In the genomic region with DNA sequence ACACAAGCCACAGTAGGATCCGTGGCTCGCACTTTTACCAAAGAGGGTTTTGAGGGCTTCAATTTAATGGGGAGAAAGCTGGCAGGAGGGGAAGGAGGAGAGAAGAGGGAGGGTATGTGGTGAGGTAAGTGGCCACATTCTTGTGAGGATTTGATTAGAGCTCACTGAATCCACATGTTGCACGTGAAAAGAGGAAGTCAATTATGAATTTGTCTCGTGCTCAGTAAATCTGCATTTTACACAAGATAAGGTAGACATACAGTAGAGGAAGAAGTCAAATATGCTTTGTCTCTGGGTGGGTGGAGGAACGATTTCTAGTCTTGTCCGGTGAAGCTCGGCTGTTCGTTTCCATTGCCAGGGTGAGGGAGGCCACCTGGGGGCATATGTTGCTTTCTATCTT, we compare ENCODE assay signal across 1 cellular context.
TF ChIP-seq lines count a peak whose summit lies in the region.

No MANE protein-coding gene starts in this region.

TF ChIP-seq in K562, 482 proteins besides CTCF, POLR2A, EP300 and RAD21 (continued from another document and continues in another):
- TF ChIP-seq, protein P1, sequence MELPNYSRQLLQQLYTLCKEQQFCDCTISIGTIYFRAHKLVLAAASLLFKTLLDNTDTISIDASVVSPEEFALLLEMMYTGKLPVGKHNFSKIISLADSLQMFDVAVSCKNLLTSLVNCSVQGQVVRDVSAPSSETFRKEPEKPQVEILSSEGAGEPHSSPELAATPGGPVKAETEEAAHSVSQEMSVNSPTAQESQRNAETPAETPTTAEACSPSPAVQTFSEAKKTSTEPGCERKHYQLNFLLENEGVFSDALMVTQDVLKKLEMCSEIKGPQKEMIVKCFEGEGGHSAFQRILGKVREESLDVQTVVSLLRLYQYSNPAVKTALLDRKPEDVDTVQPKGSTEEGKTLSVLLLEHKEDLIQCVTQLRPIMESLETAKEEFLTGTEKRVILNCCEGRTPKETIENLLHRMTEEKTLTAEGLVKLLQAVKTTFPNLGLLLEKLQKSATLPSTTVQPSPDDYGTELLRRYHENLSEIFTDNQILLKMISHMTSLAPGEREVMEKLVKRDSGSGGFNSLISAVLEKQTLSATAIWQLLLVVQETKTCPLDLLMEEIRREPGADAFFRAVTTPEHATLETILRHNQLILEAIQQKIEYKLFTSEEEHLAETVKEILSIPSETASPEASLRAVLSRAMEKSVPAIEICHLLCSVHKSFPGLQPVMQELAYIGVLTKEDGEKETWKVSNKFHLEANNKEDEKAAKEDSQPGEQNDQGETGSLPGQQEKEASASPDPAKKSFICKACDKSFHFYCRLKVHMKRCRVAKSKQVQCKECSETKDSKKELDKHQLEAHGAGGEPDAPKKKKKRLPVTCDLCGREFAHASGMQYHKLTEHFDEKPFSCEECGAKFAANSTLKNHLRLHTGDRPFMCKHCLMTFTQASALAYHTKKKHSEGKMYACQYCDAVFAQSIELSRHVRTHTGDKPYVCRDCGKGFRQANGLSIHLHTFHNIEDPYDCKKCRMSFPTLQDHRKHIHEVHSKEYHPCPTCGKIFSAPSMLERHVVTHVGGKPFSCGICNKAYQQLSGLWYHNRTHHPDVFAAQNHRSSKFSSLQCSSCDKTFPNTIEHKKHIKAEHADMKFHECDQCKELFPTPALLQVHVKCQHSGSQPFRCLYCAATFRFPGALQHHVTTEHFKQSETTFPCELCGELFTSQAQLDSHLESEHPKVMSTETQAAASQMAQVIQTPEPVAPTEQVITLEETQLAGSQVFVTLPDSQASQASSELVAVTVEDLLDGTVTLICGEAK (IDR thresholded peaks at IDR 0.05) = no peak
- TF ChIP-seq, protein P1 (CRISPR knock-in tag; IDR thresholded peaks at IDR 0.05) = no peak
- TF ChIP-seq RBM34 (IDR thresholded peaks at IDR 0.05; ENCODE audit: borderline replicate concordance, insufficient read depth, low read length) = no peak
- no peak for TF ChIP-seq ZNF224 (CRISPR knock-in tag; IDR thresholded peaks at IDR 0.05)
- TF ChIP-seq ZNF696 (CRISPR knock-in tag; conservative IDR thresholded peaks at IDR 0.05) = no peak
- no peak for TF ChIP-seq MIER1 (IDR thresholded peaks at IDR 0.05; ENCODE audit: low read depth)
- TF ChIP-seq ZNF354B (CRISPR knock-in tag; IDR thresholded peaks at IDR 0.05) = no peak
- TF ChIP-seq, protein P2, sequence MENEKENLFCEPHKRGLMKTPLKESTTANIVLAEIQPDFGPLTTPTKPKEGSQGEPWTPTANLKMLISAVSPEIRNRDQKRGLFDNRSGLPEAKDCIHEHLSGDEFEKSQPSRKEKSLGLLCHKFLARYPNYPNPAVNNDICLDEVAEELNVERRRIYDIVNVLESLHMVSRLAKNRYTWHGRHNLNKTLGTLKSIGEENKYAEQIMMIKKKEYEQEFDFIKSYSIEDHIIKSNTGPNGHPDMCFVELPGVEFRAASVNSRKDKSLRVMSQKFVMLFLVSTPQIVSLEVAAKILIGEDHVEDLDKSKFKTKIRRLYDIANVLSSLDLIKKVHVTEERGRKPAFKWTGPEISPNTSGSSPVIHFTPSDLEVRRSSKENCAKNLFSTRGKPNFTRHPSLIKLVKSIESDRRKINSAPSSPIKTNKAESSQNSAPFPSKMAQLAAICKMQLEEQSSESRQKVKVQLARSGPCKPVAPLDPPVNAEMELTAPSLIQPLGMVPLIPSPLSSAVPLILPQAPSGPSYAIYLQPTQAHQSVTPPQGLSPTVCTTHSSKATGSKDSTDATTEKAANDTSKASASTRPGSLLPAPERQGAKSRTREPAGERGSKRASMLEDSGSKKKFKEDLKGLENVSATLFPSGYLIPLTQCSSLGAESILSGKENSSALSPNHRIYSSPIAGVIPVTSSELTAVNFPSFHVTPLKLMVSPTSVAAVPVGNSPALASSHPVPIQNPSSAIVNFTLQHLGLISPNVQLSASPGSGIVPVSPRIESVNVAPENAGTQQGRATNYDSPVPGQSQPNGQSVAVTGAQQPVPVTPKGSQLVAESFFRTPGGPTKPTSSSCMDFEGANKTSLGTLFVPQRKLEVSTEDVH (IDR thresholded peaks at IDR 0.05; ENCODE audit: low read depth, partially characterized antibody) = no peak
- no peak for TF ChIP-seq RAD51 (IDR thresholded peaks at IDR 0.05; ENCODE audit: borderline replicate concordance, low read depth)
- TF ChIP-seq, protein P3, sequence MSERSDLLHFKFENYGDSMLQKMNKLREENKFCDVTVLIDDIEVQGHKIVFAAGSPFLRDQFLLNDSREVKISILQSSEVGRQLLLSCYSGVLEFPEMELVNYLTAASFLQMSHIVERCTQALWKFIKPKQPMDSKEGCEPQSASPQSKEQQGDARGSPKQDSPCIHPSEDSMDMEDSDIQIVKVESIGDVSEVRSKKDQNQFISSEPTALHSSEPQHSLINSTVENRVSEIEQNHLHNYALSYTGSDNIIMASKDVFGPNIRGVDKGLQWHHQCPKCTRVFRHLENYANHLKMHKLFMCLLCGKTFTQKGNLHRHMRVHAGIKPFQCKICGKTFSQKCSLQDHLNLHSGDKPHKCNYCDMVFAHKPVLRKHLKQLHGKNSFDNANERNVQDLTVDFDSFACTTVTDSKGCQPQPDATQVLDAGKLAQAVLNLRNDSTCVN (CRISPR knock-in tag; IDR thresholded peaks at IDR 0.05) = no peak
- TF ChIP-seq CBX3 (IDR thresholded peaks at IDR 0.05; ENCODE audit: borderline replicate concordance in 1 of 2, low read length in 2 of 2) = no peak
- TF ChIP-seq LCOR (CRISPR knock-in tag; IDR thresholded peaks at IDR 0.05) = no peak
- no peak for TF ChIP-seq MEF2A (IDR thresholded peaks at IDR 0.05; ENCODE audit: control insufficient read depth, low read depth, low read length)
- no peak for TF ChIP-seq ZBTB1 (CRISPR knock-in tag; IDR thresholded peaks at IDR 0.05; ENCODE audit: borderline replicate concordance, low read depth)
- TF ChIP-seq CHD4 (IDR thresholded peaks at IDR 0.05; ENCODE audit: insufficient read depth, insufficient replicate concordance, low read depth, low read length, poor library complexity, severe bottlenecking) = no peak
- TF ChIP-seq ZBED1 (IDR thresholded peaks at IDR 0.05) = no peak
- TF ChIP-seq, protein P4, sequence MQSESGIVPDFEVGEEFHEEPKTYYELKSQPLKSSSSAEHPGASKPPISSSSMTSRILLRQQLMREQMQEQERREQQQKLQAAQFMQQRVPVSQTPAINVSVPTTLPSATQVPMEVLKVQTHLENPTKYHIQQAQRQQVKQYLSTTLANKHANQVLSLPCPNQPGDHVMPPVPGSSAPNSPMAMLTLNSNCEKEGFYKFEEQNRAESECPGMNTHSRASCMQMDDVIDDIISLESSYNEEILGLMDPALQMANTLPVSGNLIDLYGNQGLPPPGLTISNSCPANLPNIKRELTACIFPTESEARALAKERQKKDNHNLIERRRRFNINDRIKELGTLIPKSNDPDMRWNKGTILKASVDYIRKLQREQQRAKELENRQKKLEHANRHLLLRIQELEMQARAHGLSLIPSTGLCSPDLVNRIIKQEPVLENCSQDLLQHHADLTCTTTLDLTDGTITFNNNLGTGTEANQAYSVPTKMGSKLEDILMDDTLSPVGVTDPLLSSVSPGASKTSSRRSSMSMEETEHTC (IDR thresholded peaks at IDR 0.05) = peak; percentile 53; the same call in 1 of the 2 replicates
- TF ChIP-seq BHLHE40 (IDR thresholded peaks at IDR 0.05; ENCODE audit: low read length) = peak; percentile 96
- no peak for TF ChIP-seq SMC3 (conservative IDR thresholded peaks at IDR 0.05; ENCODE audit: insufficient read depth, low read depth, low read length)
- TF ChIP-seq ZNF589 (CRISPR knock-in tag; IDR thresholded peaks at IDR 0.05; ENCODE audit: low read depth) = no peak
- TF ChIP-seq, protein P5, sequence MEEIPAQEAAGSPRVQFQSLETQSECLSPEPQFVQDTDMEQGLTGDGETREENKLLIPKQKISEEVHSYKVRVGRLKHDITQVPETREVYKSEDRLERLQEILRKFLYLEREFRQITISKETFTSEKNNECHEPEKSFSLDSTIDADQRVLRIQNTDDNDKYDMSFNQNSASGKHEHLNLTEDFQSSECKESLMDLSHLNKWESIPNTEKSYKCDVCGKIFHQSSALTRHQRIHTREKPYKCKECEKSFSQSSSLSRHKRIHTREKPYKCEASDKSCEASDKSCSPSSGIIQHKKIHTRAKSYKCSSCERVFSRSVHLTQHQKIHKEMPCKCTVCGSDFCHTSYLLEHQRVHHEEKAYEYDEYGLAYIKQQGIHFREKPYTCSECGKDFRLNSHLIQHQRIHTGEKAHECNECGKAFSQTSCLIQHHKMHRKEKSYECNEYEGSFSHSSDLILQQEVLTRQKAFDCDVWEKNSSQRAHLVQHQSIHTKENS (CRISPR knock-in tag; IDR thresholded peaks at IDR 0.05) = no peak
- no peak for TF ChIP-seq HNRNPLL (IDR thresholded peaks at IDR 0.05; ENCODE audit: low read depth, low read length, poor library complexity, severe bottlenecking)
- TF ChIP-seq SAFB2 (IDR thresholded peaks at IDR 0.05; ENCODE audit: borderline replicate concordance, low read depth, low read length, severe bottlenecking) = no peak
- no peak for TF ChIP-seq HNRNPUL1 (IDR thresholded peaks at IDR 0.05; ENCODE audit: low read length)
- TF ChIP-seq ZNF583 (CRISPR knock-in tag; IDR thresholded peaks at IDR 0.05) = no peak
- TF ChIP-seq, protein P6, sequence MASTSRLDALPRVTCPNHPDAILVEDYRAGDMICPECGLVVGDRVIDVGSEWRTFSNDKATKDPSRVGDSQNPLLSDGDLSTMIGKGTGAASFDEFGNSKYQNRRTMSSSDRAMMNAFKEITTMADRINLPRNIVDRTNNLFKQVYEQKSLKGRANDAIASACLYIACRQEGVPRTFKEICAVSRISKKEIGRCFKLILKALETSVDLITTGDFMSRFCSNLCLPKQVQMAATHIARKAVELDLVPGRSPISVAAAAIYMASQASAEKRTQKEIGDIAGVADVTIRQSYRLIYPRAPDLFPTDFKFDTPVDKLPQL (IDR thresholded peaks at IDR 0.05; ENCODE audit: extremely low read depth, insufficient read length) = no peak
- TF ChIP-seq TAF7 (tag; IDR thresholded peaks at IDR 0.05) = no peak
- no peak for TF ChIP-seq POLR2AphosphoS5 (IDR thresholded peaks at IDR 0.05; ENCODE audit: control insufficient read depth, insufficient read depth, low read depth, low read length)
- no peak for TF ChIP-seq THRAP3 (IDR thresholded peaks at IDR 0.05; ENCODE audit: borderline replicate concordance)
- TF ChIP-seq, protein P7, sequence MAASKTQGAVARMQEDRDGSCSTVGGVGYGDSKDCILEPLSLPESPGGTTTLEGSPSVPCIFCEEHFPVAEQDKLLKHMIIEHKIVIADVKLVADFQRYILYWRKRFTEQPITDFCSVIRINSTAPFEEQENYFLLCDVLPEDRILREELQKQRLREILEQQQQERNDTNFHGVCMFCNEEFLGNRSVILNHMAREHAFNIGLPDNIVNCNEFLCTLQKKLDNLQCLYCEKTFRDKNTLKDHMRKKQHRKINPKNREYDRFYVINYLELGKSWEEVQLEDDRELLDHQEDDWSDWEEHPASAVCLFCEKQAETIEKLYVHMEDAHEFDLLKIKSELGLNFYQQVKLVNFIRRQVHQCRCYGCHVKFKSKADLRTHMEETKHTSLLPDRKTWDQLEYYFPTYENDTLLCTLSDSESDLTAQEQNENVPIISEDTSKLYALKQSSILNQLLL (CRISPR knock-in tag; IDR thresholded peaks at IDR 0.05; ENCODE audit: borderline replicate concordance) = no peak
- TF ChIP-seq RCOR1 (IDR thresholded peaks at IDR 0.05; ENCODE audit: borderline replicate concordance in 1 of 2, low read depth in 2 of 2, low read length in 2 of 2) = peak; percentile 62 to 85
- TF ChIP-seq, protein P8, sequence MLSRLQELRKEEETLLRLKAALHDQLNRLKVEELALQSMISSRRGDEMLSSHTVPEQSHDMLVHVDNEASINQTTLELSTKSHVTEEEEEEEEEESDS (CRISPR knock-in tag; IDR thresholded peaks at IDR 0.05) = no peak
- no peak for TF ChIP-seq ZFX (CRISPR knock-in tag; IDR thresholded peaks at IDR 0.05)
- TF ChIP-seq, protein P9, sequence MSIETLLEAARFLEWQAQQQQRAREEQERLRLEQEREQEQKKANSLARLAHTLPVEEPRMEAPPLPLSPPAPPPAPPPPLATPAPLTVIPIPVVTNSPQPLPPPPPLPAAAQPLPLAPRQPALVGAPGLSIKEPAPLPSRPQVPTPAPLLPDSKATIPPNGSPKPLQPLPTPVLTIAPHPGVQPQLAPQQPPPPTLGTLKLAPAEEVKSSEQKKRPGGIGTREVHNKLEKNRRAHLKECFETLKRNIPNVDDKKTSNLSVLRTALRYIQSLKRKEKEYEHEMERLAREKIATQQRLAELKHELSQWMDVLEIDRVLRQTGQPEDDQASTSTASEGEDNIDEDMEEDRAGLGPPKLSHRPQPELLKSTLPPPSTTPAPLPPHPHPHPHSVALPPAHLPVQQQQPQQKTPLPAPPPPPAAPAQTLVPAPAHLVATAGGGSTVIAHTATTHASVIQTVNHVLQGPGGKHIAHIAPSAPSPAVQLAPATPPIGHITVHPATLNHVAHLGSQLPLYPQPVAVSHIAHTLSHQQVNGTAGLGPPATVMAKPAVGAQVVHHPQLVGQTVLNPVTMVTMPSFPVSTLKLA (conservative IDR thresholded peaks at IDR 0.05) = 0 out of 4 replicates have a peak, but pooled peaks of 1 of the 2 experiments have one; percentile 15
- no peak for TF ChIP-seq SP1 (CRISPR knock-in tag; IDR thresholded peaks at IDR 0.05)
- TF ChIP-seq KLF10 (CRISPR knock-in tag; IDR thresholded peaks at IDR 0.05) = no peak
- no peak for TF ChIP-seq TBL1XR1 (IDR thresholded peaks at IDR 0.05; ENCODE audit: low read length in 2 of 2)
- TF ChIP-seq, protein P10, sequence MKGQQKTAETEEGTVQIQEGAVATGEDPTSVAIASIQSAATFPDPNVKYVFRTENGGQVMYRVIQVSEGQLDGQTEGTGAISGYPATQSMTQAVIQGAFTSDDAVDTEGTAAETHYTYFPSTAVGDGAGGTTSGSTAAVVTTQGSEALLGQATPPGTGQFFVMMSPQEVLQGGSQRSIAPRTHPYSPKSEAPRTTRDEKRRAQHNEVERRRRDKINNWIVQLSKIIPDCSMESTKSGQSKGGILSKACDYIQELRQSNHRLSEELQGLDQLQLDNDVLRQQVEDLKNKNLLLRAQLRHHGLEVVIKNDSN (CRISPR knock-in tag; IDR thresholded peaks at IDR 0.05) = no peak
- no peak for TF ChIP-seq POU5F1 (IDR thresholded peaks at IDR 0.05; ENCODE audit: borderline replicate concordance, low read depth, low read length, partially characterized antibody)
